14 cellular contexts compared by ENCODE assay signal in genomic region chr6:111767752-111768430, GRCh38.
DNase-seq lines count a peak whose midpoint lies in the region; ATAC-seq and TF ChIP-seq lines count a peak whose summit lies in the region.
"Had no signal": no experiment of that assay in that cellular context is flagged by ENCODE, and none has a peak within 500 bp of the region (broad histone marks: within the 10 kb centered on the region; RNA-seq: fewer than 3 reads in every experiment).

No MANE protein-coding gene starts in this region.

- peak overlapping the region; percentile 99 for H3K27ac Mint-ChIP-seq in activated T-cell treated with anti-CD3 and anti-CD28 coated beads, Interleukin-2, amount 50 U/mL, for 72 hours
- peak overlapping the region; percentile 79 for H3K27ac Mint-ChIP-seq in T-helper 2 cell treated with Interferon-gamma antibody and Interleukin-4, amounts not matched to agents 5 μg/mL and 100 μg/mL, for 36 hours
- peak overlapping the region; percentile 94 for H3K27ac Mint-ChIP-seq in stimulated activated memory B cell treated with anti-CD40 and anti-IgM and Interleukin-4, amounts not matched to agents 10 μg/mL and 1 μg/mL and 100 μg/mL, for 72 hours
- no peak overlapping the region for H3K27ac Mint-ChIP-seq in Caco-2 (ENCODE audit: unreplicated experiment)

- no peak overlapping the region for H2AFZ ChIP-seq in SK-N-SH (ENCODE audit: low read depth)

- no peaks in the 10 kb centered on the region for H3K9me3 ChIP-seq in Caco-2
- H3K9me3 ChIP-seq in SK-N-SH = no peaks in the 10 kb centered on the region
- H3K9me3 ChIP-seq: SJSA1 had no signal

- H3K9ac ChIP-seq in SK-N-SH = no peak overlapping the region

- DNase-seq in activated T-cell treated with anti-CD3 and anti-CD28 coated beads, Interleukin-2, amount 50 U/mL, for 72 hours = no peak
- no peak for DNase-seq in activated T-cell treated with anti-CD3 and anti-CD28 coated beads, Interleukin-2, amount 50 U/mL, for 48 hours
- no peak for DNase-seq in T-helper 2 cell treated with Interferon-gamma antibody and Interleukin-4, amounts not matched to agents 5 μg/mL and 100 μg/mL, for 36 hours (ENCODE audit: low spot score)
- peak; percentile 44 for DNase-seq in effector CD4-positive, alpha-beta T cell
- no peak for DNase-seq in Caco-2
- DNase-seq in SK-N-SH = no peak
- no peak for DNase-seq in GM19238 (ENCODE audit: insufficient read length, low spot score)
- DNase-seq: amniotic stem cell, EL, NCI-H2029, NCI-H524 treated with DMSO at 0.1 percent for 48 hours had no signal

- TF ChIP-seq EP300 in SK-N-SH (IDR thresholded peaks at IDR 0.05; ENCODE audit: borderline replicate concordance in 1 of 2, low read depth in 1 of 2, low read length in 1 of 2) = no peak

- H3K36me3 ChIP-seq in Caco-2 (ENCODE audit: control insufficient read depth, insufficient read depth, low read length) = no peaks in the 10 kb centered on the region
- H3K36me3 ChIP-seq in SK-N-SH (replicated peaks in 1 of 2; ENCODE audit: control insufficient read depth in 1 of 2, insufficient read depth in 2 of 2, low read length in 1 of 2) = peaks cover 0 to 5% of the 10 kb centered on the region in 2 experiments
- H3K36me3 ChIP-seq: SJSA1 had no signal

- no peak overlapping the region for H3K27ac ChIP-seq in SK-N-SH (ENCODE audit: low read depth in 2 of 2, low read length in 1 of 2)
- H3K27ac ChIP-seq: SJSA1 had no signal

- no peak overlapping the region for H3K4me3 ChIP-seq in Caco-2 (ENCODE audit: low read depth, low read length)
- no peak overlapping the region for H3K4me3 ChIP-seq in SK-N-SH (ENCODE audit: low read depth in 2 of 2, low read length in 1 of 2)
- H3K4me3 ChIP-seq: SJSA1 had no signal

- intact Hi-C loops in Caco-2 (cut with micrococcal nuclease; ENCODE audit: unreplicated experiment) = no loop called here

- no peaks in the 10 kb centered on the region for H4K20me1 ChIP-seq in SK-N-SH (ENCODE audit: insufficient read depth)

- peak overlapping the region; percentile 78 for H3K4me3 Mint-ChIP-seq in activated T-cell treated with anti-CD3 and anti-CD28 coated beads, Interleukin-2, amount 50 U/mL, for 72 hours
- peak overlapping the region; percentile 51 for H3K4me3 Mint-ChIP-seq in T-helper 2 cell treated with Interferon-gamma antibody and Interleukin-4, amounts not matched to agents 5 μg/mL and 100 μg/mL, for 36 hours
- H3K4me3 Mint-ChIP-seq in stimulated activated memory B cell treated with anti-CD40 and anti-IgM and Interleukin-4, amounts not matched to agents 10 μg/mL and 1 μg/mL and 100 μg/mL, for 72 hours = no peak overlapping the region
- H3K4me3 Mint-ChIP-seq in Caco-2 (ENCODE audit: unreplicated experiment) = no peak overlapping the region

- H3K9me3 Mint-ChIP-seq in activated T-cell treated with anti-CD3 and anti-CD28 coated beads, Interleukin-2, amount 50 U/mL, for 72 hours = no peaks in the 10 kb centered on the region
- H3K9me3 Mint-ChIP-seq in T-helper 2 cell treated with Interferon-gamma antibody and Interleukin-4, amounts not matched to agents 5 μg/mL and 100 μg/mL, for 36 hours = no peaks in the 10 kb centered on the region
- no peaks in the 10 kb centered on the region for H3K9me3 Mint-ChIP-seq in stimulated activated memory B cell treated with anti-CD40 and anti-IgM and Interleukin-4, amounts not matched to agents 10 μg/mL and 1 μg/mL and 100 μg/mL, for 72 hours
- H3K9me3 Mint-ChIP-seq in Caco-2 (ENCODE audit: unreplicated experiment) = no peaks in the 10 kb centered on the region

- 81% methylated on average over 5 of the region's 5 CpGs for WGBS in SK-N-SH (ENCODE audit: low lambda C conversion rate)

- peaks cover 11 to 37% of the 10 kb centered on the region in 2 donors for H3K36me3 Mint-ChIP-seq in activated T-cell treated with anti-CD3 and anti-CD28 coated beads, Interleukin-2, amount 50 U/mL, for 72 hours (ENCODE audit: insufficient read depth in 2 of 2)
- peaks cover 29% of the 10 kb centered on the region for H3K36me3 Mint-ChIP-seq in T-helper 2 cell treated with Interferon-gamma antibody and Interleukin-4, amounts not matched to agents 5 μg/mL and 100 μg/mL, for 36 hours (ENCODE audit: low read depth)
- peaks cover 41% of the 10 kb centered on the region for H3K36me3 Mint-ChIP-seq in stimulated activated memory B cell treated with anti-CD40 and anti-IgM and Interleukin-4, amounts not matched to agents 10 μg/mL and 1 μg/mL and 100 μg/mL, for 72 hours
- no peaks in the 10 kb centered on the region for H3K36me3 Mint-ChIP-seq in Caco-2 (ENCODE audit: insufficient read depth, unreplicated experiment)

- no peaks in the 10 kb centered on the region for H3F3A ChIP-seq in SK-N-SH (replicated peaks; ENCODE audit: insufficient read depth)

- H3K79me2 ChIP-seq in SK-N-SH (ENCODE audit: insufficient read depth) = peaks cover 8% of the 10 kb centered on the region; the same call in 1 of the 2 replicates

- TF ChIP-seq RAD21 in SK-N-SH (IDR thresholded peaks at IDR 0.05; ENCODE audit: low read length) = no peak

- H3K4me1 ChIP-seq in Caco-2 (no peaks in the 10 kb centered on the region), SK-N-SH (ENCODE audit: control insufficient read depth in 1 of 2, insufficient read depth in 2 of 2, low read depth in 1 of 2, low read length in 1 of 2) (peaks cover 12 to 15% of the 10 kb centered on the region in 2 experiments; a peak in 3 of 4 replicates)

- no peaks in the 10 kb centered on the region for H3K27me3 Mint-ChIP-seq in activated T-cell treated with anti-CD3 and anti-CD28 coated beads, Interleukin-2, amount 50 U/mL, for 72 hours (ENCODE audit: low read depth)
- no peaks in the 10 kb centered on the region for H3K27me3 Mint-ChIP-seq in T-helper 2 cell treated with Interferon-gamma antibody and Interleukin-4, amounts not matched to agents 5 μg/mL and 100 μg/mL, for 36 hours (ENCODE audit: low read depth)
- no peaks in the 10 kb centered on the region for H3K27me3 Mint-ChIP-seq in stimulated activated memory B cell treated with anti-CD40 and anti-IgM and Interleukin-4, amounts not matched to agents 10 μg/mL and 1 μg/mL and 100 μg/mL, for 72 hours
- H3K27me3 Mint-ChIP-seq in Caco-2 (ENCODE audit: insufficient read depth, unreplicated experiment) = peaks cover 11% of the 10 kb centered on the region

- CTCF ChIA-PET in Caco-2 (lab: Charles Lee) = no interaction called here
- CTCF ChIA-PET in SK-N-SH (lab: Yijun Ruan, JAX) = no interaction called here

- H3K4me1 Mint-ChIP-seq in activated T-cell treated with anti-CD3 and anti-CD28 coated beads, Interleukin-2, amount 50 U/mL, for 72 hours (ENCODE audit: low read depth) = peaks cover 98% of the 10 kb centered on the region
- peaks cover 81% of the 10 kb centered on the region for H3K4me1 Mint-ChIP-seq in T-helper 2 cell treated with Interferon-gamma antibody and Interleukin-4, amounts not matched to agents 5 μg/mL and 100 μg/mL, for 36 hours (ENCODE audit: low read depth)
- H3K4me1 Mint-ChIP-seq in stimulated activated memory B cell treated with anti-CD40 and anti-IgM and Interleukin-4, amounts not matched to agents 10 μg/mL and 1 μg/mL and 100 μg/mL, for 72 hours = peaks cover 82% of the 10 kb centered on the region
- H3K4me1 Mint-ChIP-seq in Caco-2 (ENCODE audit: low read depth, unreplicated experiment) = no peaks in the 10 kb centered on the region

- H3K9me2 ChIP-seq in SK-N-SH = no peaks in the 10 kb centered on the region

- TF ChIP-seq CTCF in Caco-2 (IDR thresholded peaks at IDR 0.05; ENCODE audit: insufficient read depth in 1 of 2, low read depth in 1 of 2, low read length in 1 of 2, severe bottlenecking in 1 of 2, unreplicated experiment in 1 of 2) (no peak), SK-N-SH (IDR thresholded peaks at IDR 0.05) (no peak)

- POLR2A ChIA-PET in Caco-2 (lab: Charles Lee) = interaction anchor here (0.6 kb wide), 1 partner anchor 44 kb away, joined by 3 read pairs; no protein-coding TSS in a partner anchor
- POLR2A ChIA-PET in SK-N-SH (lab: Yijun Ruan, JAX) = no interaction called here

- H3K27me3 ChIP-seq in Caco-2 (replicated peaks; ENCODE audit: control insufficient read depth, insufficient read depth, low read length) (no peaks in the 10 kb centered on the region), SK-N-SH (ENCODE audit: insufficient read depth) (no peaks in the 10 kb centered on the region)
- H3K27me3 ChIP-seq: SJSA1 had no signal

- H3K4me2 ChIP-seq in SK-N-SH = no peak overlapping the region

- no peak for ATAC-seq in activated T-cell treated with anti-CD3 and anti-CD28 coated beads, Interleukin-2, amount 50 U/mL, for 72 hours (replicated peaks in 1 of 2)
- no peak for ATAC-seq in stimulated activated memory B cell treated with anti-CD40 and anti-IgM and Interleukin-4, amounts not matched to agents 10 μg/mL and 1 μg/mL and 100 μg/mL, for 72 hours
- ATAC-seq: HepG2 had no signal

- BruUV-seq in Caco-2 (replicated peaks; lab: Mats Ljungman, UMichigan) = no TSS peak

TF ChIP-seq in SK-N-SH, 30 proteins besides CTCF, POLR2A, EP300 and RAD21:
- no peak for TF ChIP-seq TCF12 (IDR thresholded peaks at IDR 0.05)

Comparison
In these comparisons a context has a peak if more than half of its experiments do, and no peak if none do; other contexts are left out.
1. H3K4me3 Mint-ChIP-seq: peak in activated T-cell treated with anti-CD3 and anti-CD28 coated beads, Interleukin-2, amount 50 U/mL, for 72 hours (2 of 2) and T-helper 2 cell treated with Interferon-gamma antibody and Interleukin-4, amounts not matched to agents 5 μg/mL and 100 μg/mL, for 36 hours (single experiment); none in stimulated activated memory B cell treated with anti-CD40 and anti-IgM and Interleukin-4, amounts not matched to agents 10 μg/mL and 1 μg/mL and 100 μg/mL, for 72 hours (single experiment) and Caco-2 (single experiment).